28 cellular contexts compared by ENCODE assay signal in genomic region chr6:137070303-137070702, GRCh38. TPM values are rescaled to one million over a fixed set of nuclear protein-coding genes. Genes with fewer than 3 reads are reported as not detected.
"Had no signal": no experiment of that assay in that cellular context is flagged by ENCODE, and none has a peak within 500 bp of the region (broad histone marks: within the 10 kb centered on the region; RNA-seq: fewer than 3 reads in every experiment).

No MANE protein-coding gene starts in this region.

- DNase-seq: islet precursor cell; left ventricle myocardium inferior; mesendoderm; naive B cell; natural killer cell; nephron progenitor cell; occipital lobe; right lobe of liver; stimulated activated CD4-positive, alpha-beta T cell treated with anti-CD3 and anti-CD28 coated beads, Interleukin-1b, Interleukin-23, amount 100 ng/mL, for 48 hours; stimulated activated CD4-positive, alpha-beta T cell treated with anti-CD3 and anti-CD28 coated beads, Interleukin-2, amount 100 ng/mL, for 48 hours; stimulated activated CD4-positive, alpha-beta T cell treated with anti-CD3 and anti-CD28 coated beads, Interleukin-4, amount 100 ng/mL, for 4 hours; stimulated activated CD8-positive, alpha-beta memory T cell treated with anti-CD3 and anti-CD28 coated beads, Interleukin-4, amount 100 ng/mL, for 48 hours; stimulated activated naive CD4-positive, alpha-beta T cell treated with Interleukin-2 at 50 U/mL for 16 hours; stimulated activated naive CD8-positive, alpha-beta T cell treated with anti-CD3 and anti-CD28 coated beads, Interleukin-15, amount 100 ng/mL, for 72 hours; substantia nigra; uterus had no signal

- H3K9me3 ChIP-seq: left ventricle myocardium inferior, neutrophil, right atrium auricular region, right lobe of liver, uterus had no signal

- H3K9ac ChIP-seq: neural progenitor cell, parathyroid adenoma had no signal

- ATAC-seq: natural killer cell; right lobe of liver; stimulated activated memory B cell treated with anti-CD40 and anti-IgM and Interleukin-4, amounts not matched to agents 10 μg/mL and 1 μg/mL and 100 μg/mL, for 72 hours; stimulated activated naive CD8-positive, alpha-beta T cell treated with anti-CD3 and anti-CD28 coated beads, Interleukin-15, amount 100 ng/mL, for 72 hours had no signal

- H3K27ac ChIP-seq: left ventricle myocardium inferior, neural progenitor cell, neutrophil, parathyroid adenoma, right atrium auricular region, right lobe of liver, tibial nerve, uterus had no signal

- H3K79me2 ChIP-seq: parathyroid adenoma had no signal

- H3K4me3 ChIP-seq: left ventricle myocardium inferior, lung, neural progenitor cell, right atrium auricular region, right lobe of liver, smooth muscle cell, tibial nerve, uterus had no signal

- H3K9me3 Mint-ChIP-seq: natural killer cell had no signal

- H3K27me3 ChIP-seq: neural progenitor cell, right atrium auricular region, right lobe of liver, tibial nerve, uterus had no signal

- H3K36me3 ChIP-seq: left ventricle myocardium inferior, neural progenitor cell, neutrophil, right atrium auricular region, right lobe of liver, tibial nerve, uterus had no signal

- H3K4me1 ChIP-seq: left ventricle myocardium inferior, parathyroid adenoma, right atrium auricular region, right lobe of liver, tibial nerve, uterus had no signal

- H3K4me1 Mint-ChIP-seq: mesothelial cell of epicardium; naive B cell; stimulated activated memory B cell treated with anti-CD40 and anti-IgM and Interleukin-4, amounts not matched to agents 10 μg/mL and 1 μg/mL and 100 μg/mL, for 72 hours; stimulated activated naive CD8-positive, alpha-beta T cell treated with anti-CD3 and anti-CD28 coated beads, Interleukin-15, amount 100 ng/mL, for 72 hours had no signal

- H3K27ac Mint-ChIP-seq: mesothelial cell of epicardium; naive B cell; natural killer cell; nephron progenitor cell; neural progenitor cell; stimulated activated memory B cell treated with anti-CD40 and anti-IgM and Interleukin-4, amounts not matched to agents 10 μg/mL and 1 μg/mL and 100 μg/mL, for 72 hours; stimulated activated naive CD8-positive, alpha-beta T cell treated with anti-CD3 and anti-CD28 coated beads, Interleukin-15, amount 100 ng/mL, for 72 hours; type B pancreatic cell had no signal

- H3K4me2 ChIP-seq: neural progenitor cell, smooth muscle cell had no signal

- H3K36me3 Mint-ChIP-seq: mesothelial cell of epicardium, naive B cell, natural killer cell, neural progenitor cell, type B pancreatic cell had no signal

- H3K4me3 Mint-ChIP-seq: mesothelial cell of epicardium; naive B cell; natural killer cell; nephron progenitor cell; neural progenitor cell; stimulated activated memory B cell treated with anti-CD40 and anti-IgM and Interleukin-4, amounts not matched to agents 10 μg/mL and 1 μg/mL and 100 μg/mL, for 72 hours; stimulated activated naive CD8-positive, alpha-beta T cell treated with anti-CD3 and anti-CD28 coated beads, Interleukin-15, amount 100 ng/mL, for 72 hours; type B pancreatic cell had no signal

- H2AFZ ChIP-seq: neural progenitor cell, parathyroid adenoma had no signal

RNA-seq across cellular contexts. Expression of gene IL20RA, which starts 25.5 kb away (rescaled TPM):
- total RNA-seq: natural killer cell, osteocyte, renal cortical epithelial cell had no signal
